8 cellular contexts compared by ENCODE assay signal in the genomic region with DNA sequence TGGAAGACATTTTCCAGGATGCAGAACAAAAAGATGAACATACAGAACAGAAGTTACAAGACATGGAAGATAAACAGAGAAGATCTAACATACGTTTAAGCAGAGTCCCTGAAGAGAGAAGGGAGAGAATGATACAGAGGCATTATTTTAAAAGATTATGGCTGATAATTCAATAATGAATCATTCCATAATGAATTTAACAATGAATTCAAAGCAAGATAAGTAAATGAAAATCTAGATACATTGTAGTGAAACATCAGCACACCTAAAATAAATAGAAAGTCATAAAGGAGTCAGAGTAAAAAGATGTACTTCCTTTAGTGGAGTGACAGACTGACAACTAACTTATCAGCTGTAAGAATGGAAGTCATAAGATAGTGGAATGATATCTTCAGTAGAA. TPM values are rescaled to one million over a fixed set of nuclear protein-coding genes. Genes with fewer than 3 reads are reported as not detected.
"Had no signal": no experiment of that assay in that cellular context is flagged by ENCODE, and none has a peak within 500 bp of the region (broad histone marks: within the 10 kb centered on the region; RNA-seq: fewer than 3 reads in every experiment).

No MANE protein-coding gene starts in this region.

- ATAC-seq: GM12878 had no signal

- DNase-seq: GDM1, GF-D8 had no signal

- H3K4me3 ChIP-seq: GM12878 had no signal

- FAIRE-seq: G401.6, GM12878, GM12891, GM12892, GM18507, GM19239 had no signal

RNA-seq across cellular contexts. Expression of gene PGPEP1L, which starts 30.1 kb away (rescaled TPM):
- total RNA-seq: GM12878 had no signal
- polyA plus RNA-seq: GM12878 had no signal
